ENCODE assay signal across 18 cellular contexts in genomic region chr18:47992903-47993302, GRCh38.
DNase-seq lines count a peak whose midpoint lies in the region; ATAC-seq, FAIRE-seq and TF ChIP-seq lines count a peak whose summit lies in the region.
"Had no signal": no experiment of that assay in that cellular context is flagged by ENCODE, and none has a peak within 500 bp of the region (broad histone marks: within the 10 kb centered on the region; RNA-seq: fewer than 3 reads in every experiment).

No MANE protein-coding gene starts in this region.

- no peak for TF ChIP-seq CTCF in A549 (IDR thresholded peaks at IDR 0.05)
- no peak for TF ChIP-seq CTCF in GM23338 (conservative IDR thresholded peaks at IDR 0.05; ENCODE audit: low read depth in 2 of 2)

- CTCF ChIA-PET in activated CD8-positive, alpha-beta memory T cell treated with anti-CD3 and anti-CD28 coated beads, Interleukin-2, amount 10 ng/mL, durations not matched to agents 7 days and 5 days (lab: Charles Lee) = no interaction called here
- CTCF ChIA-PET in A549 (lab: Yijun Ruan, JAX) = no interaction called here

- peaks cover 13% of the 10 kb centered on the region for H3K9me3 ChIP-seq in A549
- H3K9me3 ChIP-seq: Caco-2 had no signal

- WGBS in A549 (ENCODE audit: missing lambda C conversion rate) = 73% methylated on average over 3 of the region's 3 CpGs

- H3K4me2 ChIP-seq in A549 = no peak overlapping the region
- no peak overlapping the region for H3K4me2 ChIP-seq in GM23338

- no peak overlapping the region for H3K4me3 Mint-ChIP-seq in activated CD8-positive, alpha-beta memory T cell treated with anti-CD3 and anti-CD28 coated beads, Interleukin-2, amount 10 ng/mL, durations not matched to agents 7 days and 5 days
- H3K4me3 Mint-ChIP-seq in GM23338 = no peak overlapping the region
- H3K4me3 Mint-ChIP-seq: B cell; CD4-positive, alpha-beta T cell; H9 had no signal

- no peaks in the 10 kb centered on the region for H3K27me3 ChIP-seq in GM23338 (ENCODE audit: insufficient read depth)

- no peaks in the 10 kb centered on the region for H3K79me2 ChIP-seq in GM23338 (replicated peaks; ENCODE audit: insufficient read depth)

- no peak for TF ChIP-seq RAD21 in A549 (conservative IDR thresholded peaks at IDR 0.05 in 1 of 2, IDR thresholded peaks at IDR 0.05 in 1 of 2)

- no peaks in the 10 kb centered on the region for H3K4me1 Mint-ChIP-seq in activated CD8-positive, alpha-beta memory T cell treated with anti-CD3 and anti-CD28 coated beads, Interleukin-2, amount 10 ng/mL, durations not matched to agents 7 days and 5 days
- H3K4me1 Mint-ChIP-seq in GM23338 = peaks cover 23% of the 10 kb centered on the region
- H3K4me1 Mint-ChIP-seq: B cell had no signal

- DNase-seq in activated CD8-positive, alpha-beta memory T cell treated with anti-CD3 and anti-CD28 coated beads for 24 hours = peak; percentile 21
- DNase-seq in activated CD8-positive, alpha-beta memory T cell treated with anti-CD3 and anti-CD28 coated beads, Interleukin-2, amount 10 ng/mL, durations not matched to agents 7 days and 5 days = no peak
- no peak for DNase-seq in A549 (ENCODE audit: low read depth in 1 of 2, low spot score in 1 of 2)
- DNase-seq in GM23338 (ENCODE audit: low spot score) = no peak
- DNase-seq in ecto neural progenitor cell (ENCODE audit: low spot score) = peak; percentile 22
- DNase-seq: Caco-2; CD4-positive, alpha-beta T cell; DMS153; DMS79 treated with DMSO at 0.1 percent for 48 hours; GF-D8; H9 had no signal

- TF ChIP-seq EP300 in A549 (IDR thresholded peaks at IDR 0.05) = no peak

- no peaks in the 10 kb centered on the region for H3K9me2 ChIP-seq in GM23338 (ENCODE audit: insufficient read depth)

- H2AFZ ChIP-seq in GM23338 = peak overlapping the region; percentile 23; the same call in 1 of the 2 replicates

- no peaks in the 10 kb centered on the region for H4K20me1 ChIP-seq in GM23338 (replicated peaks; ENCODE audit: insufficient read depth)

- H3K27me3 Mint-ChIP-seq in activated CD8-positive, alpha-beta memory T cell treated with anti-CD3 and anti-CD28 coated beads, Interleukin-2, amount 10 ng/mL, durations not matched to agents 7 days and 5 days = peaks cover 25% of the 10 kb centered on the region
- H3K27me3 Mint-ChIP-seq in GM23338 (ENCODE audit: insufficient read depth, low read depth, poor library complexity) = peaks cover 6% of the 10 kb centered on the region

- H3K27ac Mint-ChIP-seq in activated CD8-positive, alpha-beta memory T cell treated with anti-CD3 and anti-CD28 coated beads, Interleukin-2, amount 10 ng/mL, durations not matched to agents 7 days and 5 days = no peak overlapping the region
- H3K27ac Mint-ChIP-seq in GM23338 = peak overlapping the region; percentile 65; the same call in 1 of the 2 replicates
- H3K27ac Mint-ChIP-seq: B cell; CD4-positive, alpha-beta T cell; H9 had no signal

- H3K4me3 ChIP-seq in A549 = no peak overlapping the region
- no peak overlapping the region for H3K4me3 ChIP-seq in GM23338

- no peak for FAIRE-seq in A549 (lab: Jason Lieb, UNC)
- FAIRE-seq: H1 had no signal

- H3K36me3 ChIP-seq in GM23338 (ENCODE audit: insufficient read depth) = no peaks in the 10 kb centered on the region

- TF ChIP-seq POLR2A in A549 (IDR thresholded peaks at IDR 0.05; ENCODE audit: low read length) = no peak

- H3K4me1 ChIP-seq in A549 = peaks cover 17% of the 10 kb centered on the region
- H3K4me1 ChIP-seq in GM23338 (ENCODE audit: insufficient read depth) = no peaks in the 10 kb centered on the region; the same call in 1 of the 2 replicates
- H3K4me1 ChIP-seq: Caco-2 had no signal

- no peaks in the 10 kb centered on the region for H3K36me3 Mint-ChIP-seq in activated CD8-positive, alpha-beta memory T cell treated with anti-CD3 and anti-CD28 coated beads, Interleukin-2, amount 10 ng/mL, durations not matched to agents 7 days and 5 days
- H3K36me3 Mint-ChIP-seq in GM23338 (ENCODE audit: low read depth) = peaks cover 7% of the 10 kb centered on the region; the same call in 2 of the 3 replicates

- no peak for ATAC-seq in activated CD8-positive, alpha-beta memory T cell treated with anti-CD3 and anti-CD28 coated beads, Interleukin-2, amount 10 ng/mL, durations not matched to agents 7 days and 5 days
- ATAC-seq in A549 = no peak
- no peak for ATAC-seq in GM23338
- ATAC-seq in HG02840 (IDR thresholded peaks at IDR 0.05; ENCODE audit: low FRiP score, unreplicated experiment) = no peak
- no peak for ATAC-seq in GM21825 (IDR thresholded peaks at IDR 0.05; ENCODE audit: unreplicated experiment)

- no peaks in the 10 kb centered on the region for H3K9me3 Mint-ChIP-seq in activated CD8-positive, alpha-beta memory T cell treated with anti-CD3 and anti-CD28 coated beads, Interleukin-2, amount 10 ng/mL, durations not matched to agents 7 days and 5 days (ENCODE audit: low read depth)
- peaks cover 13% of the 10 kb centered on the region for H3K9me3 Mint-ChIP-seq in GM23338

- POLR2A ChIA-PET in A549 (lab: Yijun Ruan, JAX) = no interaction called here

- H3K27ac ChIP-seq in A549 = peak overlapping the region; percentile 20 to 80; a peak in 4 of 6 replicates
- H3K27ac ChIP-seq in GM23338 (ENCODE audit: low read depth) = no peak overlapping the region
- H3K27ac ChIP-seq: 22Rv1, C4-2B, HL-60 had no signal

- no peaks in the 10 kb centered on the region for H3F3A ChIP-seq in GM23338 (replicated peaks; ENCODE audit: low read depth)

TF ChIP-seq in A549, 52 proteins besides CTCF, POLR2A, EP300 and RAD21:
- TF ChIP-seq CBX8 (IDR thresholded peaks at IDR 0.05) = no peak
- TF ChIP-seq, protein P1, sequence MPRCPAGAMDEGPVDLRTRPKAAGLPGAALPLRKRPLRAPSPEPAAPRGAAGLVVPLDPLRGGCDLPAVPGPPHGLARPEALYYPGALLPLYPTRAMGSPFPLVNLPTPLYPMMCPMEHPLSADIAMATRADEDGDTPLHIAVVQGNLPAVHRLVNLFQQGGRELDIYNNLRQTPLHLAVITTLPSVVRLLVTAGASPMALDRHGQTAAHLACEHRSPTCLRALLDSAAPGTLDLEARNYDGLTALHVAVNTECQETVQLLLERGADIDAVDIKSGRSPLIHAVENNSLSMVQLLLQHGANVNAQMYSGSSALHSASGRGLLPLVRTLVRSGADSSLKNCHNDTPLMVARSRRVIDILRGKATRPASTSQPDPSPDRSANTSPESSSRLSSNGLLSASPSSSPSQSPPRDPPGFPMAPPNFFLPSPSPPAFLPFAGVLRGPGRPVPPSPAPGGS (IDR thresholded peaks at IDR 0.05) = no peak

TF ChIP-seq in GM23338, 12 proteins besides CTCF, POLR2A, EP300 and RAD21 (continues in another document):
- TF ChIP-seq JUNB (IDR thresholded peaks at IDR 0.05; ENCODE audit: unreplicated experiment) = no peak
- TF ChIP-seq NANOG (IDR thresholded peaks at IDR 0.05; ENCODE audit: borderline replicate concordance) = no peak
- no peak for TF ChIP-seq ZNF462 (CRISPR knock-in tag; IDR thresholded peaks at IDR 0.05)

Comparison
In these comparisons a context has a peak if more than half of its experiments do, and no peak if none do; other contexts are left out.
1. DNase-seq: peak in activated CD8-positive, alpha-beta memory T cell treated with anti-CD3 and anti-CD28 coated beads for 24 hours (single experiment) and ecto neural progenitor cell (single experiment); none in activated CD8-positive, alpha-beta memory T cell treated with anti-CD3 and anti-CD28 coated beads, Interleukin-2, amount 10 ng/mL, durations not matched to agents 7 days and 5 days (single experiment), A549 (0 of 2) and GM23338 (single experiment).